ENCODE assay signal across 19 cellular contexts in the genomic region with DNA sequence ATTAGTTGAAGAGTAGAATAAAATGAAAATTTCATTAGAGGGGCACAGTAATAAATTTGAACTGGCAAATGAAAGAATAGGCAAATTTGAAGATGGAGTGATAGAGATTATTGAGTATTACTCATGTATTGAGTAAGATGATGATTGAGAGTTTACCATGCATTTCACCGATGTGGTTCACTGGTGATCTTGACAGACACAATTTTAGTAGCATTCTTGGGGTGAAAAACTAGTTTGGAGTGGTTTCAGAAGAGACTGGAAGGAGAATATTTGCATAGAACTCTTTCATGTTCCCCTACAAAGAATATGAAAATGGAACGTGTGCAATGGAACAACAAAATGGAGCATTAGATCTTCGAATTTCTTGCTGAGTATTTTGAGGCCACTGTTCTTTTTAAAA.
DNase-seq lines count a peak whose midpoint lies in the region; ATAC-seq and TF ChIP-seq lines count a peak whose summit lies in the region.
"Had no signal": no experiment of that assay in that cellular context is flagged by ENCODE, and none has a peak within 500 bp of the region (broad histone marks: within the 10 kb centered on the region; RNA-seq: fewer than 3 reads in every experiment).

No MANE protein-coding gene starts in this region.

- peak; percentile 54 for DNase-seq in GM12865 (ENCODE audit: low read depth)
- no peak for DNase-seq in COR-L47 (lab: John Stamatoyannopoulos, UW)
- DNase-seq in mesenchymal stem cell, result no peak
- no peak for DNase-seq in AG08395 (ENCODE audit: low spot score)
- DNase-seq: DMS79; NCI-H2029 treated with DMSO at 0.1 percent for 48 hours; NCI-H226; NCI-H510A treated with DMSO at 0.1 percent for 48 hours; NCI-H748 treated with DMSO at 0.1 percent for 48 hours; NK-92 treated with Interleukin-12 subunit alpha and Interleukin-12 subunit beta, amount 100 ng/mL, for 24 hours; Peyer's patch had no signal

- H3K9me3 ChIP-seq in mesenchymal stem cell (ENCODE audit: control insufficient read depth, low read length), result no peaks in the 10 kb centered on the region
- H3K9me3 ChIP-seq: Peyer's patch had no signal

- no peaks in the 10 kb centered on the region for H3K79me2 ChIP-seq in KMS-11 (ENCODE audit: insufficient read depth, low read depth)

- no peaks in the 10 kb centered on the region for H3K36me3 ChIP-seq in KMS-11 (ENCODE audit: insufficient read depth)
- H3K36me3 ChIP-seq in mesenchymal stem cell (ENCODE audit: control insufficient read depth in 1 of 2, insufficient read depth in 2 of 2, low read depth in 1 of 2, low read length in 2 of 2), result no peaks in the 10 kb centered on the region
- H3K36me3 ChIP-seq: Peyer's patch had no signal

- no peak overlapping the region for H2BK5ac ChIP-seq in mesenchymal stem cell (ENCODE audit: low read depth, low read length, poor library complexity, severe bottlenecking)

- H4K91ac ChIP-seq in mesenchymal stem cell (ENCODE audit: low read length), result no peak overlapping the region

- H2BK15ac ChIP-seq in mesenchymal stem cell (ENCODE audit: low read depth, poor library complexity, severe bottlenecking), result no peak overlapping the region

- no peak overlapping the region for H3K4ac ChIP-seq in mesenchymal stem cell (ENCODE audit: low read depth in 1 of 2, low read length in 2 of 2)

- H2AFZ ChIP-seq in KMS-11 (ENCODE audit: low read depth) (no peak overlapping the region), mesenchymal stem cell (ENCODE audit: low read depth, low read length) (no peak overlapping the region)

- no peak overlapping the region for H3K14ac ChIP-seq in mesenchymal stem cell (ENCODE audit: low read length in 2 of 2)

- H2BK12ac ChIP-seq in mesenchymal stem cell (ENCODE audit: low read length in 2 of 2), result no peak overlapping the region

- H3K79me1 ChIP-seq in mesenchymal stem cell (replicated peaks; ENCODE audit: low read length, poor library complexity, severe bottlenecking), result no peaks in the 10 kb centered on the region

- H3K18ac ChIP-seq in mesenchymal stem cell (ENCODE audit: low read depth in 1 of 2, low read length in 2 of 2), result no peak overlapping the region

- peak; percentile 64 for ATAC-seq in GM19395 (IDR thresholded peaks at IDR 0.05; ENCODE audit: unreplicated experiment)
- peak; percentile 51 for ATAC-seq in HG03060 (IDR thresholded peaks at IDR 0.05; ENCODE audit: low read depth, unreplicated experiment)
- ATAC-seq in GM21576 (IDR thresholded peaks at IDR 0.05; ENCODE audit: unreplicated experiment), result no peak
- ATAC-seq: HepG2, K562, SK-N-SH treated with all-trans-retinoic acid at 6 μM for 48 hours had no signal

- H3K9ac ChIP-seq in KMS-11, result no peak overlapping the region
- no peak overlapping the region for H3K9ac ChIP-seq in mesenchymal stem cell (ENCODE audit: low read length)

- H2AK5ac ChIP-seq in mesenchymal stem cell (ENCODE audit: low read length, severe bottlenecking), result no peak overlapping the region

- no peak overlapping the region for H3K27ac ChIP-seq in KMS-11
- no peak overlapping the region for H3K27ac ChIP-seq in mesenchymal stem cell (ENCODE audit: low read length, poor library complexity, severe bottlenecking)
- H3K27ac ChIP-seq: C4-2B, Peyer's patch had no signal

- no peak overlapping the region for H4K8ac ChIP-seq in mesenchymal stem cell (ENCODE audit: low read length)

- H3K4me3 ChIP-seq in GM12865 (ENCODE audit: low read depth, low read length), result no peak overlapping the region
- no peak overlapping the region for H3K4me3 ChIP-seq in KMS-11 (IDR thresholded peaks at IDR 0.05; ENCODE audit: insufficient read depth, low read depth, low read length)
- no peak overlapping the region for H3K4me3 ChIP-seq in mesenchymal stem cell (ENCODE audit: insufficient read depth in 1 of 2, low read depth in 1 of 2, low read length in 2 of 2)
- H3K4me3 ChIP-seq: K562, Peyer's patch had no signal

- H3K27me3 ChIP-seq in KMS-11 (ENCODE audit: insufficient read depth, low read depth), result no peaks in the 10 kb centered on the region
- no peaks in the 10 kb centered on the region for H3K27me3 ChIP-seq in mesenchymal stem cell (ENCODE audit: control insufficient read depth in 1 of 2, insufficient read depth in 1 of 2, low read length in 2 of 2)
- H3K27me3 ChIP-seq: Peyer's patch had no signal

- H3K4me1 ChIP-seq in KMS-11 (ENCODE audit: low read depth, poor library complexity, severe bottlenecking) (peaks cover 44% of the 10 kb centered on the region), mesenchymal stem cell (ENCODE audit: control insufficient read depth, insufficient read depth, low read depth, low read length) (no peaks in the 10 kb centered on the region)
- H3K4me1 ChIP-seq: Peyer's patch had no signal

- H4K20me1 ChIP-seq in KMS-11 (ENCODE audit: insufficient read depth), result no peaks in the 10 kb centered on the region

- H3K4me2 ChIP-seq in KMS-11 (peak overlapping the region; percentile 61), mesenchymal stem cell (ENCODE audit: low read length, poor library complexity, severe bottlenecking) (no peak overlapping the region)

- WGBS in mesenchymal stem cell, result 97% methylated on average over 3 of the region's 3 CpGs

- H2BK120ac ChIP-seq in mesenchymal stem cell (ENCODE audit: low read depth, low read length), result no peak overlapping the region

- no peak overlapping the region for H3K23ac ChIP-seq in mesenchymal stem cell (ENCODE audit: low read length in 2 of 2)

- no peak for TF ChIP-seq CTCF in GM12865 (IDR thresholded peaks at IDR 0.05; ENCODE audit: insufficient read depth, low read depth, low read length, missing control alignments)
- no peak for TF ChIP-seq CTCF in KMS-11 (conservative IDR thresholded peaks at IDR 0.05; ENCODE audit: low read depth, low read length)
